ENCODE assay signal across 1 cellular context in the genomic region with DNA sequence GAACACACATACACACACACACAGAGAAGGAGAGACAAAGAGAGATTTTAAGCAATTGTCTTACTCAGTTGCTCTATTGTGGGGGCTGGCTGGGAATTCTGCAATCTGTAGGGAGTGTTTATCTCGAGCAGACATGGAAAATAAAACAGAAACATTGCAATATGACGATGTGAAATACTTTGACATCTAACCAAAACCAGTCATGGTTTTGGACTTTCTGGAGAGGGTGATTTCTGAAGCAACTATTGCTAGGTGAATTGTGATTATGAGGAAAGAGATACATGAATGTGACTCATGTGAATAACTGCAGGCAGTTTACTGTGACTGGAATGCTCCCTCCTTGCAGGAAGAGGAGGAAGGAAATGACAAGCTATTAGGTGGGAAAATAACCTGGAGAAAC.
TF ChIP-seq lines count a peak whose summit lies in the region.

No MANE protein-coding gene starts in this region.

TF ChIP-seq in A549, 52 proteins besides CTCF, POLR2A, EP300 and RAD21 (continued from another document):
- TF ChIP-seq, protein P1, sequence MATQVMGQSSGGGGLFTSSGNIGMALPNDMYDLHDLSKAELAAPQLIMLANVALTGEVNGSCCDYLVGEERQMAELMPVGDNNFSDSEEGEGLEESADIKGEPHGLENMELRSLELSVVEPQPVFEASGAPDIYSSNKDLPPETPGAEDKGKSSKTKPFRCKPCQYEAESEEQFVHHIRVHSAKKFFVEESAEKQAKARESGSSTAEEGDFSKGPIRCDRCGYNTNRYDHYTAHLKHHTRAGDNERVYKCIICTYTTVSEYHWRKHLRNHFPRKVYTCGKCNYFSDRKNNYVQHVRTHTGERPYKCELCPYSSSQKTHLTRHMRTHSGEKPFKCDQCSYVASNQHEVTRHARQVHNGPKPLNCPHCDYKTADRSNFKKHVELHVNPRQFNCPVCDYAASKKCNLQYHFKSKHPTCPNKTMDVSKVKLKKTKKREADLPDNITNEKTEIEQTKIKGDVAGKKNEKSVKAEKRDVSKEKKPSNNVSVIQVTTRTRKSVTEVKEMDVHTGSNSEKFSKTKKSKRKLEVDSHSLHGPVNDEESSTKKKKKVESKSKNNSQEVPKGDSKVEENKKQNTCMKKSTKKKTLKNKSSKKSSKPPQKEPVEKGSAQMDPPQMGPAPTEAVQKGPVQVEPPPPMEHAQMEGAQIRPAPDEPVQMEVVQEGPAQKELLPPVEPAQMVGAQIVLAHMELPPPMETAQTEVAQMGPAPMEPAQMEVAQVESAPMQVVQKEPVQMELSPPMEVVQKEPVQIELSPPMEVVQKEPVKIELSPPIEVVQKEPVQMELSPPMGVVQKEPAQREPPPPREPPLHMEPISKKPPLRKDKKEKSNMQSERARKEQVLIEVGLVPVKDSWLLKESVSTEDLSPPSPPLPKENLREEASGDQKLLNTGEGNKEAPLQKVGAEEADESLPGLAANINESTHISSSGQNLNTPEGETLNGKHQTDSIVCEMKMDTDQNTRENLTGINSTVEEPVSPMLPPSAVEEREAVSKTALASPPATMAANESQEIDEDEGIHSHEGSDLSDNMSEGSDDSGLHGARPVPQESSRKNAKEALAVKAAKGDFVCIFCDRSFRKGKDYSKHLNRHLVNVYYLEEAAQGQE (IDR thresholded peaks at IDR 0.05) = no peak
- TF ChIP-seq, protein P2, sequence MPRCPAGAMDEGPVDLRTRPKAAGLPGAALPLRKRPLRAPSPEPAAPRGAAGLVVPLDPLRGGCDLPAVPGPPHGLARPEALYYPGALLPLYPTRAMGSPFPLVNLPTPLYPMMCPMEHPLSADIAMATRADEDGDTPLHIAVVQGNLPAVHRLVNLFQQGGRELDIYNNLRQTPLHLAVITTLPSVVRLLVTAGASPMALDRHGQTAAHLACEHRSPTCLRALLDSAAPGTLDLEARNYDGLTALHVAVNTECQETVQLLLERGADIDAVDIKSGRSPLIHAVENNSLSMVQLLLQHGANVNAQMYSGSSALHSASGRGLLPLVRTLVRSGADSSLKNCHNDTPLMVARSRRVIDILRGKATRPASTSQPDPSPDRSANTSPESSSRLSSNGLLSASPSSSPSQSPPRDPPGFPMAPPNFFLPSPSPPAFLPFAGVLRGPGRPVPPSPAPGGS (IDR thresholded peaks at IDR 0.05) = no peak
- TF ChIP-seq JUNB (IDR thresholded peaks at IDR 0.05) (peak; percentile 70), MYC (IDR thresholded peaks at IDR 0.05; ENCODE audit: borderline replicate concordance, low read length) (no peak), MAZ (IDR thresholded peaks at IDR 0.05; ENCODE audit: borderline replicate concordance, low read depth, low read length) (no peak), NR3C1 (IDR thresholded peaks at IDR 0.05) (no peak), MAFK (IDR thresholded peaks at IDR 0.05; ENCODE audit: partially characterized antibody) (no peak), KDM5A (IDR thresholded peaks at IDR 0.05) (no peak), ZNF302 (CRISPR knock-in tag; IDR thresholded peaks at IDR 0.05) (no peak)
- TF ChIP-seq, protein P3, sequence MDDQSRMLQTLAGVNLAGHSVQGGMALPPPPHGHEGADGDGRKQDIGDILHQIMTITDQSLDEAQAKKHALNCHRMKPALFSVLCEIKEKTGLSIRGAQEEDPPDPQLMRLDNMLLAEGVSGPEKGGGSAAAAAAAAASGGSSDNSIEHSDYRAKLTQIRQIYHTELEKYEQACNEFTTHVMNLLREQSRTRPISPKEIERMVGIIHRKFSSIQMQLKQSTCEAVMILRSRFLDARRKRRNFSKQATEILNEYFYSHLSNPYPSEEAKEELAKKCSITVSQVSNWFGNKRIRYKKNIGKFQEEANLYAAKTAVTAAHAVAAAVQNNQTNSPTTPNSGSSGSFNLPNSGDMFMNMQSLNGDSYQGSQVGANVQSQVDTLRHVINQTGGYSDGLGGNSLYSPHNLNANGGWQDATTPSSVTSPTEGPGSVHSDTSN (IDR thresholded peaks at IDR 0.05) = no peak
- TF ChIP-seq, protein P4, sequence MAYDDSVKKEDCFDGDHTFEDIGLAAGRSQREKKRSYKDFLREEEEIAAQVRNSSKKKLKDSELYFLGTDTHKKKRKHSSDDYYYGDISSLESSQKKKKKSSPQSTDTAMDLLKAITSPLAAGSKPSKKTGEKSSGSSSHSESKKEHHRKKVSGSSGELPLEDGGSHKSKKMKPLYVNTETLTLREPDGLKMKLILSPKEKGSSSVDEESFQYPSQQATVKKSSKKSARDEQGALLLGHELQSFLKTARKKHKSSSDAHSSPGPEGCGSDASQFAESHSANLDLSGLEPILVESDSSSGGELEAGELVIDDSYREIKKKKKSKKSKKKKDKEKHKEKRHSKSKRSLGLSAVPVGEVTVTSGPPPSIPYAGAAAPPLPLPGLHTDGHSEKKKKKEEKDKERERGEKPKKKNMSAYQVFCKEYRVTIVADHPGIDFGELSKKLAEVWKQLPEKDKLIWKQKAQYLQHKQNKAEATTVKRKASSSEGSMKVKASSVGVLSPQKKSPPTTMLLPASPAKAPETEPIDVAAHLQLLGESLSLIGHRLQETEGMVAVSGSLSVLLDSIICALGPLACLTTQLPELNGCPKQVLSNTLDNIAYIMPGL (CRISPR knock-in tag; IDR thresholded peaks at IDR 0.05; ENCODE audit: borderline replicate concordance) = no peak
- TF ChIP-seq, protein P5, sequence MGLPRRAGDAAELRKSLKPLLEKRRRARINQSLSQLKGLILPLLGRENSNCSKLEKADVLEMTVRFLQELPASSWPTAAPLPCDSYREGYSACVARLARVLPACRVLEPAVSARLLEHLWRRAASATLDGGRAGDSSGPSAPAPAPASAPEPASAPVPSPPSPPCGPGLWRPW (IDR thresholded peaks at IDR 0.05) = no peak
